ENCODE assay signal across 21 cellular contexts in genomic region chr17:7742729-7743128, GRCh38. TPM values are rescaled to one million over a fixed set of nuclear protein-coding genes. Genes with fewer than 3 reads are reported as not detected.
"Had no signal": no experiment of that assay in that cellular context is flagged by ENCODE, and none has a peak within 500 bp of the region (broad histone marks: within the 10 kb centered on the region; RNA-seq: fewer than 3 reads in every experiment).

No MANE protein-coding gene starts in this region.

- H3K27ac ChIP-seq: breast epithelium, Peyer's patch, SJSA1 had no signal

- H3K4me1 ChIP-seq: breast epithelium, Peyer's patch had no signal

- H3K9me3 ChIP-seq: breast epithelium, Peyer's patch, SJSA1 had no signal

- H3K36me3 ChIP-seq: breast epithelium, Peyer's patch, SJSA1 had no signal

- H3K4me3 ChIP-seq: breast epithelium, Peyer's patch, SJSA1 had no signal

- H3K27me3 ChIP-seq: breast epithelium, Peyer's patch had no signal

- DNase-seq: activated CD4-positive, alpha-beta T cell treated with anti-CD3 and anti-CD28 coated beads for 48 hours; activated CD4-positive, alpha-beta T cell treated with anti-CD3 and anti-CD28 coated beads, Interleukin-2, amount 50 U/mL, for 4 hours; activated CD4-positive, CD25-positive, alpha-beta regulatory T cell treated with anti-CD3 and anti-CD28 coated beads, Interleukin-2, amount 50 U/mL, for 72 hours; activated CD8-positive, alpha-beta memory T cell treated with anti-CD3 and anti-CD28 coated beads, Interleukin-2, amount 50 U/mL, for 48 hours; activated CD8-positive, alpha-beta T cell treated with anti-CD3 and anti-CD28 coated beads, Interleukin-2, amount 10 ng/mL, durations not matched to agents 7 days and 5 days; aorta; Kasumi-1; NCI-H1048; NCI-H146; NCI-H187 treated with DMSO at 0.1 percent for 48 hours; NCI-H2081 treated with DMSO at 0.1 percent for 48 hours; NCI-H446; NCI-H526; NCI-H774; Peyer's patch; SHP77; T-helper 17 cell; T-helper 9 cell had no signal

RNA-seq across cellular contexts. Expression of gene DNAH2, which starts 25.2 kb away (rescaled TPM):
- total RNA-seq: activated CD8-positive, alpha-beta T cell treated with anti-CD3 and anti-CD28 coated beads, Interleukin-2, amount 10 ng/mL, durations not matched to agents 7 days and 5 days; activated T-helper 1 cell treated with anti-CD3 and anti-CD28 coated beads, Interleukin-12 subunit alpha, Interleukin-12 subunit beta, Interleukin-2, Interleukin-4 antibody, amounts not matched to agents 30 ng/mL and 10 ng/mL and 1 ng/mL, durations not matched to agents 14 hours and 24 hours and 36 hours; SJSA1 had no signal

RNA-seq across cellular contexts. Expression of gene EFNB3, which starts 37.7 kb away (rescaled TPM):
- total RNA-seq: activated CD8-positive, alpha-beta T cell treated with anti-CD3 and anti-CD28 coated beads, Interleukin-2, amount 10 ng/mL, durations not matched to agents 7 days and 5 days; SJSA1; T-helper 17 cell had no signal
